8 cellular contexts compared by ENCODE assay signal in the genomic region with DNA sequence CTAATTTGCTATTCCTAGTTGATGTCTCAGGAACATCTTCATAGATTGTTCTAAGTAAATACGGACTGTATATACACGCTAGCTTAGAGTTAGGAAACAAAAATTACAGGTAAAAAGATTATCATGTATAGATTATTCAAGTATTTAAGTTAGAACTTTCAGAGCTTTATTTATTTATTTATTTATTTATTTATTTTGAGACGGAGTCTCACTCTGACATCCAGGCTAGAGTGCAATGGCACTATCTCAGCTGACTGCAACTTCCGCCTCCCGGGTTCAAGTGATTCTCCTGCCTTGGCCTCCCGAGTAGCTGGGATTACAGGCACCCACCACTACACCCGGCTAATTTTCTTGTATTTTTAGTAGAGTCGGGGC. TPM values are rescaled to one million over a fixed set of nuclear protein-coding genes. Genes with fewer than 3 reads are reported as not detected.
DNase-seq lines count a peak whose midpoint lies in the region; ATAC-seq and TF ChIP-seq lines count a peak whose summit lies in the region.
"Not testable (repeated sequence)": the region's sequence is repeated elsewhere in the genome, so short reads cannot be mapped to it uniquely, and the experiment has no call there.

No MANE protein-coding gene starts in this region.

- intact Hi-C loops in activated CD4-positive, alpha-beta memory T cell treated with anti-CD3 and anti-CD28 coated beads for 36 hours (cut with micrococcal nuclease); lower lobe of right lung (cut with DNase I): not testable (repeated sequence)
- intact Hi-C loops in MCF 10A (cut with micrococcal nuclease): loop anchor here (10.0 kb wide), 1 partner anchor 122 kb away; no protein-coding TSS in a partner anchor
- intact Hi-C loops in psoas muscle (cut with DNase I): loop anchor here in 1 of 2 donors (10.0 kb wide), 1 partner anchor 328 kb away; the partner anchor contains the start of genes COG5 and DUS4L

- ATAC-seq in DND-41 (ENCODE audit: insufficient read depth, low read depth); lower lobe of right lung; psoas muscle: not testable (repeated sequence)

- WGBS in psoas muscle, 3 donors: 83 to 89% (median 88%) methylated on average over 8 of the region's 8 CpGs

- not testable (repeated sequence) for H3K27me3 ChIP-seq in DND-41 (ENCODE audit: insufficient read depth, low read length, poor library complexity); Loucy (ENCODE audit: insufficient read depth, low read length, poor library complexity, severe bottlenecking); lower lobe of right lung (ENCODE audit: low read depth); psoas muscle (ENCODE audit: insufficient read depth in 3 of 3, low read length in 2 of 3)

- TF ChIP-seq CTCF in DND-41 (IDR thresholded peaks at IDR 0.05; ENCODE audit: borderline replicate concordance, extremely low read depth, low read length, poor library complexity, severe bottlenecking); Loucy (conservative IDR thresholded peaks at IDR 0.05; ENCODE audit: low read length); MCF 10A (IDR thresholded peaks at IDR 0.05; ENCODE audit: unreplicated experiment); fibroblast of mammary gland (conservative IDR thresholded peaks at IDR 0.05; ENCODE audit: control insufficient read depth, insufficient read depth, low read depth, low read length); lower lobe of right lung (IDR thresholded peaks at IDR 0.05); psoas muscle (IDR thresholded peaks at IDR 0.05); type B pancreatic cell (conservative IDR thresholded peaks at IDR 0.05): not testable (repeated sequence)

- H3K4me3 ChIP-seq in DND-41 (ENCODE audit: low read depth in 1 of 2, low read length in 2 of 2): peak overlapping the region; percentile 90 to 94; a peak in 3 of 4 replicates
- peak overlapping the region; percentile 86 for H3K4me3 ChIP-seq in Loucy (ENCODE audit: low read length, poor library complexity, severe bottlenecking)
- peak overlapping the region; percentile 86 for H3K4me3 ChIP-seq in fibroblast of mammary gland (ENCODE audit: control insufficient read depth, low read depth, low read length)
- H3K4me3 ChIP-seq in lower lobe of right lung: peak overlapping the region; percentile 70
- H3K4me3 ChIP-seq in psoas muscle: peak overlapping the region; percentile 82

- BruUV-seq in MCF 10A (replicated peaks; lab: Mats Ljungman, UMichigan): not testable (repeated sequence)

- CTCF ChIA-PET in activated CD4-positive, alpha-beta memory T cell treated with anti-CD3 and anti-CD28 coated beads for 36 hours (lab: Charles Lee): interaction anchor here (3.8 kb wide), 1 partner anchor 17 kb away, joined by 33 read pairs; no protein-coding TSS in a partner anchor
- CTCF ChIA-PET in MCF 10A (lab: Yijun Ruan, JAX): interaction anchor here (0.6 to 1.8 kb wide), 3 partner anchors 12 to 253 kb away, joined by 3 to 9 read pairs (median 4); no protein-coding TSS in a partner anchor

- not testable (repeated sequence) for DNase-seq in DND-41; activated CD4-positive, alpha-beta memory T cell treated with anti-CD3 and anti-CD28 coated beads for 36 hours; MCF 10A (ENCODE audit: unreplicated experiment); fibroblast of mammary gland (ENCODE audit: low read depth); lower lobe of right lung; psoas muscle; type B pancreatic cell (ENCODE audit: extremely low spot score, unreplicated experiment)

- peak overlapping the region; percentile 94 for H3K27ac Mint-ChIP-seq in activated CD4-positive, alpha-beta memory T cell treated with anti-CD3 and anti-CD28 coated beads for 36 hours
- H3K27ac Mint-ChIP-seq in MCF 10A (ENCODE audit: low read depth, unreplicated experiment) (peak overlapping the region; percentile 95), type B pancreatic cell (peak overlapping the region; percentile 97)

- H2AFZ ChIP-seq in DND-41 (ENCODE audit: low read depth, low read length); Loucy (ENCODE audit: low read length): not testable (repeated sequence)

- H3K27me3 Mint-ChIP-seq in activated CD4-positive, alpha-beta memory T cell treated with anti-CD3 and anti-CD28 coated beads for 36 hours; MCF 10A (ENCODE audit: insufficient read depth, unreplicated experiment); type B pancreatic cell: not testable (repeated sequence)

- H3F3A ChIP-seq in Loucy (ENCODE audit: low read depth): not testable (repeated sequence)

- H3K9me3 Mint-ChIP-seq in activated CD4-positive, alpha-beta memory T cell treated with anti-CD3 and anti-CD28 coated beads for 36 hours; MCF 10A (ENCODE audit: unreplicated experiment); type B pancreatic cell: not testable (repeated sequence)

- H3K9me2 ChIP-seq in Loucy (replicated peaks; ENCODE audit: low read depth, low read length): not testable (repeated sequence)

- peaks cover 62% of the 10 kb centered on the region for H3K79me2 ChIP-seq in DND-41 (ENCODE audit: insufficient read depth, low read length)
- H3K79me2 ChIP-seq in Loucy (ENCODE audit: insufficient read depth, low read length): peaks cover 62% of the 10 kb centered on the region

- peaks cover 40% of the 10 kb centered on the region for H3K36me3 ChIP-seq in DND-41 (ENCODE audit: insufficient read depth, low read length)
- not testable (repeated sequence) for H3K36me3 ChIP-seq in Loucy (ENCODE audit: insufficient read depth, low read length)
- H3K36me3 ChIP-seq in lower lobe of right lung: peaks cover 27% of the 10 kb centered on the region
- H3K36me3 ChIP-seq in psoas muscle (ENCODE audit: insufficient read depth in 1 of 2, low read depth in 1 of 2): peaks cover 0 to 38% of the 10 kb centered on the region in 2 donors

- peaks cover 43% of the 10 kb centered on the region for H3K4me1 Mint-ChIP-seq in activated CD4-positive, alpha-beta memory T cell treated with anti-CD3 and anti-CD28 coated beads for 36 hours (ENCODE audit: low read depth)
- H3K4me1 Mint-ChIP-seq in MCF 10A (ENCODE audit: insufficient read depth, unreplicated experiment): peaks cover 28% of the 10 kb centered on the region
- H3K4me1 Mint-ChIP-seq in type B pancreatic cell (ENCODE audit: unreplicated experiment): peaks cover 25% of the 10 kb centered on the region

- POLR2A ChIA-PET in activated CD4-positive, alpha-beta memory T cell treated with anti-CD3 and anti-CD28 coated beads for 36 hours (lab: Charles Lee): interaction anchor here (2.1 kb wide), 1 partner anchor 148 kb away, joined by 6 read pairs; the partner anchor contains the start of gene CBLL1
- POLR2A ChIA-PET in MCF 10A (lab: Yijun Ruan, JAX): interaction anchor here (0.7 to 5.5 kb wide), 9 partner anchors 8 to 724 kb away, joined by 3 to 44 read pairs (median 4); partner anchors contain the start of genes CBLL1, COG5, DUS4L and HBP1

- peaks cover 34% of the 10 kb centered on the region for H4K20me1 ChIP-seq in DND-41 (ENCODE audit: insufficient read depth, low read length)
- peaks cover 41% of the 10 kb centered on the region for H4K20me1 ChIP-seq in Loucy (ENCODE audit: insufficient read depth, low read length, poor library complexity, severe bottlenecking)

- H3K9me3 ChIP-seq in DND-41 (ENCODE audit: insufficient read depth, low read length, severe bottlenecking); Loucy (ENCODE audit: insufficient read depth, low read depth, low read length); lower lobe of right lung; psoas muscle: not testable (repeated sequence)

- H3K27ac ChIP-seq in DND-41 (ENCODE audit: low read length); lower lobe of right lung: not testable (repeated sequence)
- peak overlapping the region; percentile 96 for H3K27ac ChIP-seq in psoas muscle

- peaks cover 28% of the 10 kb centered on the region for H3K36me3 Mint-ChIP-seq in activated CD4-positive, alpha-beta memory T cell treated with anti-CD3 and anti-CD28 coated beads for 36 hours
- H3K36me3 Mint-ChIP-seq in MCF 10A (ENCODE audit: insufficient read depth, unreplicated experiment) (peaks cover 34% of the 10 kb centered on the region), type B pancreatic cell (peaks cover 27% of the 10 kb centered on the region)

- H3K4me3 Mint-ChIP-seq in activated CD4-positive, alpha-beta memory T cell treated with anti-CD3 and anti-CD28 coated beads for 36 hours: peak overlapping the region; percentile 89
- H3K4me3 Mint-ChIP-seq in MCF 10A (ENCODE audit: unreplicated experiment): peak overlapping the region; percentile 86
- peak overlapping the region; percentile 97 for H3K4me3 Mint-ChIP-seq in type B pancreatic cell

- H3K9ac ChIP-seq in DND-41 (ENCODE audit: low read depth, low read length) (peak overlapping the region; percentile 86), Loucy (ENCODE audit: low read depth, low read length, poor library complexity, severe bottlenecking) (peak overlapping the region; percentile 75)

- peak overlapping the region; percentile 64 for H3K4me2 ChIP-seq in DND-41 (ENCODE audit: insufficient read depth, low read length)
- peak overlapping the region; percentile 94 for H3K4me2 ChIP-seq in Loucy (ENCODE audit: low read depth, low read length, poor library complexity, severe bottlenecking)

- H3K4me1 ChIP-seq in DND-41 (ENCODE audit: insufficient read depth, low read length) (peaks cover 46% of the 10 kb centered on the region), Loucy (ENCODE audit: insufficient read depth, low read length, poor library complexity, severe bottlenecking) (peaks cover 45% of the 10 kb centered on the region), lower lobe of right lung (peaks cover 26% of the 10 kb centered on the region), psoas muscle (peaks cover 36% of the 10 kb centered on the region)

RNA-seq across cellular contexts. Expression of gene DLD, which starts 1.4 kb away (rescaled TPM):
- total RNA-seq in activated CD4-positive, alpha-beta memory T cell treated with anti-CD3 and anti-CD28 coated beads for 36 hours: 100 to 1,000 TPM; 103 to 116 TPM
- total RNA-seq in MCF 10A (2022): 83.0 and 85.7 TPM in 2 replicates
- 64.1 TPM for total RNA-seq in lower lobe of right lung
- 100 to 1,000 TPM; 148 to 219 (median 161) TPM for total RNA-seq in psoas muscle
- 100 to 1,000 TPM; 136 to 284 (median 183) TPM for polyA plus RNA-seq in psoas muscle
- total RNA-seq in type B pancreatic cell (ENCODE audit: low replicate concordance): 74.3 and 80.7 TPM in 2 replicates
